In the genomic region with DNA sequence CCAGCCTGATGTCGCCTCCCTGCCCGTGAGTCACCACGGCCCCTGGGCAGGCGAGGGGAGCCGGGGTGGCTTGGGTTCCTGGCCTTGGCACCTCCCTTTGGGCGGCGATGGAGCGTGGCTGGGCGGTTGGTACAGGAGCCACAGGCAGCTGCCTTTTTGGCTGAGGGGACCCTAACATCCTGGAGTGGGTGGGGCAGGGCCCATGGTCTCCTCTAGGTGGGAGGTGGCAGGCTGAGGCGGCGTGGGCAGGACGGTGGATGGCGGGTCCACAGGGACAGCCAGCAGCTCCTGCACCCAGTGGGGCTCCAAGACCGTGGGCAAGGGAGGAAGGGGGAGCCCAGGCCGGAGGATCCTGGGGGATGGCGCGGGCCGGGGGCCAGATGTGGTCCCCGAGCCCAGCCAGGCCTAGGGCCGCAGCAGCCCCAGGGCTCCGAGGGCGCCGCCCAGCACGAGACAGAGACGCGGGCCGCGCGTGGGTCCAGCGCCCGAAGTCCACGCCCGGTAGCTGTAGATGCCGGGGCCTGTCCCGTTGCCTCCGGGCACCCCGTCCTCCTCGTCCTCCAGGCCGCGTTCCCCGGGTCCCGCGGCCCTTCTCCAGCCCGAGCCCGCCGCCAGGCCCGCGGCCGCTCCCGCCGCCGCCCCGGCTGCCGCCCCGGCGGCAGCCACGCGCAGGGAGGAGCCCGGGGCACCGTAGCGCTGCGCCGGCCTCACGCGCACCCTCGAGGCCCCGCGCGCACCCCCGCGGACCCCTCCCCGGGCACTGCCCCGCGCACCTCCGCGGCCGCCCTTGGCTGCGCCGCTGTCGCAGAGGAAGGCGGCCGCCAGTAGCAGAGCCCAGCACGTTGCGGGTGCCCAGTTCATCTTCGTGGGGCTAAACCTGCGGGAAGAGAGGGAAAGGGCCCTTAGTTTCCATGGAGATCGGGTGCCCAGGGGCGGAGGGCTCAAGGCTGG, we compare ENCODE assay signal across 12 cellular contexts. TPM values are rescaled to one million over a fixed set of nuclear protein-coding genes. Genes with fewer than 3 reads are reported as not detected.
DNase-seq lines count a peak whose midpoint lies in the region; ATAC-seq and TF ChIP-seq lines count a peak whose summit lies in the region.
"Had no signal": no experiment of that assay in that cellular context is flagged by ENCODE, and none has a peak within 500 bp of the region (broad histone marks: within the 10 kb centered on the region; RNA-seq: fewer than 3 reads in every experiment).

No MANE protein-coding gene starts in this region.

- peak overlapping the region; percentile 8 to 26; a peak in 3 of 4 replicates for H3K4me3 ChIP-seq in Panc1 (ENCODE audit: low read depth in 2 of 2, low read length in 2 of 2)
- H3K4me3 ChIP-seq: HAP-1, psoas muscle had no signal

- ATAC-seq in Panc1 (peak; percentile 63), Right ventricle myocardium superior (ENCODE audit: poor library complexity) (peak; percentile 35), HG03469 (IDR thresholded peaks at IDR 0.05; ENCODE audit: unreplicated experiment) (no peak), HG03175 (IDR thresholded peaks at IDR 0.05; ENCODE audit: unreplicated experiment) (no peak)

- no peaks in the 10 kb centered on the region for H3K9me3 Mint-ChIP-seq in osteocyte (ENCODE audit: unreplicated experiment)

- H3K4me1 ChIP-seq in Panc1 (ENCODE audit: control insufficient read depth, insufficient read depth, low read length): peaks cover 21% of the 10 kb centered on the region
- H3K4me1 ChIP-seq: HAP-1 had no signal

- intact Hi-C loops in Panc1 (cut with micrococcal nuclease; ENCODE audit: unreplicated experiment): no loop called here
- intact Hi-C loops in Right ventricle myocardium superior (cut with DNase I): loop anchor here (10.0 kb wide), 1 partner anchor 152 kb away; no protein-coding TSS in a partner anchor

- H3K36me3 ChIP-seq in Panc1 (ENCODE audit: control insufficient read depth, insufficient read depth, low read length): no peaks in the 10 kb centered on the region

- POLR2A ChIA-PET in Panc1 (lab: Charles Lee): no interaction called here

- no peaks in the 10 kb centered on the region for H3K27me3 Mint-ChIP-seq in osteocyte (ENCODE audit: unreplicated experiment)

- peak overlapping the region; percentile 69 for H3K4me3 Mint-ChIP-seq in osteocyte (ENCODE audit: unreplicated experiment)

- CTCF ChIA-PET in Panc1 (lab: Charles Lee): no interaction called here

- H3K4me1 Mint-ChIP-seq in osteocyte (ENCODE audit: unreplicated experiment): peaks cover 4% of the 10 kb centered on the region

- H3K36me3 Mint-ChIP-seq in osteocyte (ENCODE audit: unreplicated experiment): peaks cover 8% of the 10 kb centered on the region

- no peaks in the 10 kb centered on the region for H3K9me3 ChIP-seq in Panc1 (ENCODE audit: control insufficient read depth, insufficient read depth, low read depth, low read length)
- H3K9me3 ChIP-seq: HAP-1 had no signal

- no peak overlapping the region for H3K27ac ChIP-seq in Panc1 (ENCODE audit: low read length)
- H3K27ac ChIP-seq: psoas muscle had no signal

- TF ChIP-seq CTCF in Panc1 (IDR thresholded peaks at IDR 0.05) (no peak), osteocyte (IDR thresholded peaks at IDR 0.05) (no peak)

- in situ Hi-C loops in G401 (cut with HindIII; ENCODE audit: low sequenced_read_pairs): no loop called here
- in situ Hi-C loops in Panc1 (cut with HindIII; ENCODE audit: low pct_unique_long_range_greater_than_20kb, low sequenced_read_pairs): no loop called here

- no peaks in the 10 kb centered on the region for H3K27me3 ChIP-seq in Panc1 (ENCODE audit: control insufficient read depth, insufficient read depth, low read length)

- no TSS peak for BruUV-seq in Panc1 (replicated peaks; lab: Mats Ljungman, UMichigan)

- DNase-seq in G401 (ENCODE audit: low spot score) (peak; percentile 32), Panc1 (ENCODE audit: low read depth, low spot score) (no peak), Right ventricle myocardium superior (peak; percentile 34), osteocyte (ENCODE audit: extremely low spot score, unreplicated experiment) (no peak), GOT3 (lab: John Stamatoyannopoulos, UW) (no peak), HCEC 1CT (no peak)
- DNase-seq: NCI-H526, psoas muscle had no signal

- no peak overlapping the region for H3K27ac Mint-ChIP-seq in osteocyte (ENCODE audit: unreplicated experiment)

RNA-seq across cellular contexts. Expression of a gene that starts 1.3 kb away (rescaled TPM):
- not detected in 2 replicates for total RNA-seq in G401 (2014; rRNA removed; shearing (Covaris generic))
- 0.64 TPM for total RNA-seq in Panc1 (2021; ENCODE audit: unreplicated experiment)
- polyA plus RNA-seq in Panc1 (2012; ENCODE audit: insufficient read length): 7.3 TPM
- not detected for total RNA-seq in Right ventricle myocardium superior
- 2.2 and 2.7 TPM in 2 replicates for total RNA-seq in osteocyte
- total RNA-seq: aorta, psoas muscle had no signal

RNA-seq across cellular contexts. Expression of a gene that starts 29.1 kb away (rescaled TPM):
- total RNA-seq in G401 (2014; rRNA removed; shearing (Covaris generic)): 60.7 and 66.8 TPM in 2 replicates
- 96.4 TPM for total RNA-seq in Panc1 (2021; ENCODE audit: unreplicated experiment)
- polyA plus RNA-seq in Panc1 (2012; ENCODE audit: insufficient read length): 98.2 TPM
- total RNA-seq in Right ventricle myocardium superior: 14.7 TPM
- 57.3 and 65.2 TPM in 2 replicates for total RNA-seq in osteocyte

RNA-seq across cellular contexts. Expression of a gene that starts 30.6 kb away (rescaled TPM):
- total RNA-seq in G401 (2014; rRNA removed; shearing (Covaris generic)): 0.10 and 0.18 TPM in 2 replicates
- total RNA-seq in Panc1 (2021; ENCODE audit: unreplicated experiment) (0.57 TPM), Right ventricle myocardium superior (0.51 TPM), osteocyte (3.2 and 4.8 TPM in 2 replicates)
- polyA plus RNA-seq in Panc1 (2012; ENCODE audit: insufficient read length): 0.96 TPM

RNA-seq across cellular contexts. Expression of a gene that starts 44.0 kb away (rescaled TPM):
- 11.7 and 13.9 TPM in 2 replicates for total RNA-seq in G401 (2014; rRNA removed; shearing (Covaris generic))
- total RNA-seq in Panc1 (2021; ENCODE audit: unreplicated experiment): 9.3 TPM
- 11.0 TPM for polyA plus RNA-seq in Panc1 (2012; ENCODE audit: insufficient read length)
- total RNA-seq in Right ventricle myocardium superior: 3.4 TPM
- 6.5 and 8.7 TPM in 2 replicates for total RNA-seq in osteocyte

RNA-seq across cellular contexts. Expression of a gene that starts 49.9 kb away (rescaled TPM):
- total RNA-seq in G401 (2014; rRNA removed; shearing (Covaris generic)): 105 and 118 TPM in 2 replicates
- total RNA-seq in Panc1 (2021; ENCODE audit: unreplicated experiment) (165 TPM), Right ventricle myocardium superior (239 TPM), osteocyte (62.9 and 65.1 TPM in 2 replicates)
- polyA plus RNA-seq in Panc1 (2012; ENCODE audit: insufficient read length): 226 TPM

Comparison
In these comparisons a context has a peak if more than half of its experiments do, and no peak if none do; other contexts are left out.
1. DNase-seq: peak in G401 (single experiment) and Right ventricle myocardium superior (single experiment); none in Panc1 (single experiment), osteocyte (single experiment), GOT3 (single experiment) and HCEC 1CT (single experiment).
2. ATAC-seq: peak in Panc1 (single experiment) and Right ventricle myocardium superior (single experiment); none in HG03469 (single experiment) and HG03175 (single experiment).